In genomic region chr6:148628251-148628650, GRCh38 we compare ENCODE assay signal across 34 cellular contexts.
A peak's percentile ranks its signal among the peaks of the same experiment; 100 is the strongest.
DNase-seq lines count a peak whose midpoint lies in the region; TF ChIP-seq lines count a peak whose summit lies in the region.
"Had no signal": no experiment of that assay in that cellular context is flagged by ENCODE, and none has a peak within 500 bp of the region (broad histone marks: within the 10 kb centered on the region; RNA-seq: fewer than 3 reads in every experiment).

No MANE protein-coding gene starts in this region.

- no peak overlapping the region for H3K4me3 Mint-ChIP-seq in nephron
- H3K4me3 Mint-ChIP-seq: activated naive CD4-positive, alpha-beta T cell treated with anti-CD3 and anti-CD28 coated beads, Interleukin-2, amount 50 U/mL, for 24 hours; CD4-positive, CD25-positive, alpha-beta regulatory T cell; naive thymus-derived CD4-positive, alpha-beta T cell had no signal

- peaks cover 3% of the 10 kb centered on the region for H3K9me3 Mint-ChIP-seq in nephron
- H3K9me3 Mint-ChIP-seq: activated naive CD4-positive, alpha-beta T cell treated with anti-CD3 and anti-CD28 coated beads, Interleukin-2, amount 50 U/mL, for 24 hours; activated T-helper 2 cell treated with anti-CD3 and anti-CD28 coated beads, Interferon-gamma antibody, Interleukin-2, Interleukin-4, amounts not matched to agents 10 μg/mL and 5 μg/mL and 100 μg/mL, durations not matched to agents 14 hours and 24 hours and 36 hours had no signal

- no peak overlapping the region for H4K12ac ChIP-seq in trophoblast cell (ENCODE audit: low read depth, low read length)

- H4K8ac ChIP-seq in trophoblast cell (ENCODE audit: low read depth, low read length), result no peak overlapping the region

- in situ Hi-C loops in GM23248 (cut with MboI), result no loop called here

- H3K27ac ChIP-seq in GM23248 (no peak overlapping the region), trophoblast cell (ENCODE audit: low read depth, low read length) (no peak overlapping the region)
- H3K27ac ChIP-seq: A549, brain microvascular endothelial cell, KMS-11, ovary, WERI-Rb-1 had no signal

- H3K4me1 Mint-ChIP-seq in nephron, result peaks cover 24% of the 10 kb centered on the region
- H3K4me1 Mint-ChIP-seq: activated naive CD4-positive, alpha-beta T cell treated with anti-CD3 and anti-CD28 coated beads, Interleukin-2, amount 50 U/mL, for 24 hours had no signal

- H3K18ac ChIP-seq in trophoblast cell (ENCODE audit: low read length), result no peak overlapping the region

- no peak overlapping the region for H3K23ac ChIP-seq in trophoblast cell (ENCODE audit: low read length)

- H3K9me2 ChIP-seq in GM23248 (ENCODE audit: insufficient read depth), result no peaks in the 10 kb centered on the region

- no peaks in the 10 kb centered on the region for H4K20me1 ChIP-seq in GM23248 (ENCODE audit: insufficient read depth)

- peaks cover 24% of the 10 kb centered on the region for H3F3A ChIP-seq in GM23248 (ENCODE audit: insufficient read depth)

- H3K27me3 Mint-ChIP-seq in nephron (ENCODE audit: low read depth), result no peaks in the 10 kb centered on the region
- H3K27me3 Mint-ChIP-seq: CD4-positive, CD25-positive, alpha-beta regulatory T cell had no signal

- no peak overlapping the region for H3K4ac ChIP-seq in trophoblast cell (ENCODE audit: low read depth, low read length)

- no peak overlapping the region for H2BK120ac ChIP-seq in trophoblast cell (ENCODE audit: insufficient read depth, low read length, poor library complexity)

- H3K9ac ChIP-seq in GM23248 (no peak overlapping the region), trophoblast cell (ENCODE audit: low read length) (no peak overlapping the region)
- H3K9ac ChIP-seq: KMS-11 had no signal

- no peak for TF ChIP-seq CTCF in nephron (IDR thresholded peaks at IDR 0.05; ENCODE audit: unreplicated experiment in 3 of 3)

- H3K36me3 ChIP-seq in GM23248 (ENCODE audit: low read depth), result no peaks in the 10 kb centered on the region
- H3K36me3 ChIP-seq in trophoblast cell (ENCODE audit: control insufficient read depth in 1 of 2, insufficient read depth in 2 of 2, low read length in 2 of 2), result no peaks in the 10 kb centered on the region
- H3K36me3 ChIP-seq: brain microvascular endothelial cell, ovary, WERI-Rb-1 had no signal

- H3K4me1 ChIP-seq in GM23248 (ENCODE audit: insufficient read depth) (peaks cover 32% of the 10 kb centered on the region), trophoblast cell (ENCODE audit: control insufficient read depth in 1 of 2, insufficient read depth in 2 of 2, low read length in 2 of 2) (no peaks in the 10 kb centered on the region)
- H3K4me1 ChIP-seq: A549 had no signal

- no peaks in the 10 kb centered on the region for H3K9me3 ChIP-seq in GM23248 (ENCODE audit: low read depth)
- no peaks in the 10 kb centered on the region for H3K9me3 ChIP-seq in trophoblast cell (ENCODE audit: insufficient read depth, low read depth, low read length)
- H3K9me3 ChIP-seq: A549, ovary, testis had no signal

- no peak overlapping the region for H2AK5ac ChIP-seq in trophoblast cell (ENCODE audit: low read length)

- H3K79me1 ChIP-seq in trophoblast cell (ENCODE audit: low read length), result no peaks in the 10 kb centered on the region

- peak overlapping the region in 2 of 3 experiments; percentile 9 to 15 for H3K27ac Mint-ChIP-seq in nephron
- H3K27ac Mint-ChIP-seq: activated naive CD4-positive, alpha-beta T cell treated with anti-CD3 and anti-CD28 coated beads, Interleukin-2, amount 50 U/mL, for 24 hours; activated T-helper 2 cell treated with anti-CD3 and anti-CD28 coated beads, Interferon-gamma antibody, Interleukin-2, Interleukin-4, amounts not matched to agents 10 μg/mL and 5 μg/mL and 100 μg/mL, durations not matched to agents 14 hours and 24 hours and 36 hours; CD4-positive, CD25-positive, alpha-beta regulatory T cell; naive thymus-derived CD4-positive, alpha-beta T cell had no signal

- no peak overlapping the region for H3K4me3 ChIP-seq in GM23248
- H3K4me3 ChIP-seq in trophoblast cell (ENCODE audit: low read depth, low read length), result no peak overlapping the region
- H3K4me3 ChIP-seq: A549, ovary, testis had no signal

- DNase-seq in NCI-H1105 treated with DMSO at 0.1 percent for 48 hours (lab: John Stamatoyannopoulos, UW) (peak; percentile 22), NCI-H1105 (lab: John Stamatoyannopoulos, UW) (no peak), GM23248 (peak; percentile 17), NCI-H524 treated with DMSO at 0.1 percent for 48 hours (lab: John Stamatoyannopoulos, UW) (peak; percentile 25), HEK293T (ENCODE audit: extremely low spot score) (no peak), HuH-7.5 (ENCODE audit: low spot score) (no peak), trophoblast cell (no peak)
- DNase-seq: activated CD4-positive, alpha-beta T cell treated with anti-CD3 and anti-CD28 coated beads for 48 hours; AML-193; amygdala; brain microvascular endothelial cell; Calu3; CD4-positive, CD25-positive, alpha-beta regulatory T cell; head of caudate nucleus; kidney; left ventricle myocardium superior; MM.1S; naive thymus-derived CD4-positive, alpha-beta T cell; NCI-H146; NCI-H2171 treated with DMSO at 0.1 percent for 48 hours; NCI-H69; ovary; retina; small intestine; stimulated activated CD4-positive, alpha-beta T cell treated with anti-CD3 and anti-CD28 coated beads, Interleukin-1b, Interleukin-23, amount 100 ng/mL, for 48 hours; stimulated activated naive CD8-positive, alpha-beta T cell treated with anti-CD3 and anti-CD28 coated beads, Interleukin-15, Interleukin-2, amounts not matched to agents 100 U/mL and 50 U/mL, for 24 hours; T1000; testis; WERI-Rb-1 had no signal

- no peak overlapping the region for H2AFZ ChIP-seq in GM23248
- H2AFZ ChIP-seq in trophoblast cell (ENCODE audit: insufficient read depth, low read length, poor library complexity), result no peak overlapping the region

- H4K91ac ChIP-seq in trophoblast cell (ENCODE audit: low read depth, low read length), result no peak overlapping the region

- H3K27me3 ChIP-seq in GM23248 (replicated peaks; ENCODE audit: insufficient read depth), result no peaks in the 10 kb centered on the region
- no peaks in the 10 kb centered on the region for H3K27me3 ChIP-seq in trophoblast cell (ENCODE audit: insufficient read depth, low read length)
- H3K27me3 ChIP-seq: brain microvascular endothelial cell, ovary, testis had no signal

- H3K79me2 ChIP-seq in GM23248 (ENCODE audit: insufficient read depth) (no peaks in the 10 kb centered on the region), trophoblast cell (ENCODE audit: control insufficient read depth, insufficient read depth, low read length, poor library complexity) (no peaks in the 10 kb centered on the region)

- CTCF ChIA-PET in HEK293T (lab: Yijun Ruan, JAX), result no interaction called here

- H3K4me2 ChIP-seq in GM23248 (ENCODE audit: unreplicated experiment), result no peak overlapping the region
- no peak overlapping the region for H3K4me2 ChIP-seq in trophoblast cell (ENCODE audit: low read length)
- H3K4me2 ChIP-seq: A549, KMS-11 had no signal

- H2BK5ac ChIP-seq in trophoblast cell (ENCODE audit: low read depth, low read length, poor library complexity), result no peak overlapping the region

- POLR2A ChIA-PET in HEK293T (lab: Yijun Ruan, JAX), result no interaction called here

- H2BK12ac ChIP-seq in trophoblast cell (ENCODE audit: low read length), result no peak overlapping the region

- H3K36me3 Mint-ChIP-seq in nephron (ENCODE audit: low read depth), result no peaks in the 10 kb centered on the region
- H3K36me3 Mint-ChIP-seq: activated naive CD4-positive, alpha-beta T cell treated with anti-CD3 and anti-CD28 coated beads, Interleukin-2, amount 50 U/mL, for 24 hours; CD4-positive, CD25-positive, alpha-beta regulatory T cell; naive thymus-derived CD4-positive, alpha-beta T cell had no signal

- H3K14ac ChIP-seq in trophoblast cell (ENCODE audit: low read length), result no peak overlapping the region

TF ChIP-seq in HEK293T, 16 proteins besides CTCF, POLR2A, EP300 and RAD21:
- TF ChIP-seq LEF1 (IDR thresholded peaks at IDR 0.05; ENCODE audit: borderline replicate concordance), result no peak
- TF ChIP-seq SP1 (IDR thresholded peaks at IDR 0.05), result no peak
- no peak for TF ChIP-seq NFRKB (IDR thresholded peaks at IDR 0.05)
- no peak for TF ChIP-seq SUZ12 (IDR thresholded peaks at IDR 0.05)
- TF ChIP-seq HDGF (IDR thresholded peaks at IDR 0.05; ENCODE audit: borderline replicate concordance), result no peak
- TF ChIP-seq BHLHE40 (IDR thresholded peaks at IDR 0.05; ENCODE audit: borderline replicate concordance), result no peak
- TF ChIP-seq ELF4 (IDR thresholded peaks at IDR 0.05), result no peak

Comparison
In these comparisons a context has a peak if more than half of its experiments do, and no peak if none do; other contexts are left out.
1. DNase-seq: peak in NCI-H1105 treated with DMSO at 0.1 percent for 48 hours (single experiment), GM23248 (single experiment) and NCI-H524 treated with DMSO at 0.1 percent for 48 hours (single experiment); none in NCI-H1105 (single experiment), HEK293T (single experiment), HuH-7.5 (single experiment) and trophoblast cell (0 of 2).